Comparison of ENCODE assay signal across 8 cellular contexts in genomic region chr4:123505457-123506310, GRCh38.
A peak's percentile ranks its signal among the peaks of the same experiment; 100 is the strongest.
DNase-seq lines count a peak whose midpoint lies in the region; ATAC-seq and TF ChIP-seq lines count a peak whose summit lies in the region.

No MANE protein-coding gene starts in this region.

- under 1% methylated on average over 55 of the region's 55 CpGs for WGBS in HUES64
- WGBS in smooth muscle cell (ENCODE audit: low lambda C conversion rate): 3% methylated on average over 55 of the region's 55 CpGs

- peak overlapping the region; percentile 80 for H3K4me2 ChIP-seq in smooth muscle cell

- no peak for TF ChIP-seq CTCF in smooth muscle cell (IDR thresholded peaks at IDR 0.05; ENCODE audit: borderline replicate concordance, insufficient read depth, poor library complexity, severe bottlenecking)

- H3K27ac ChIP-seq in HUES64 (ENCODE audit: low read depth, low read length) (peak overlapping the region; percentile 97), SJSA1 (no peak overlapping the region), smooth muscle cell (ENCODE audit: low read depth) (no peak overlapping the region)

- no peaks in the 10 kb centered on the region for H3K79me2 ChIP-seq in smooth muscle cell (ENCODE audit: low read depth)

- peak; percentile 64 for ATAC-seq in GM19023 (IDR thresholded peaks at IDR 0.05; ENCODE audit: unreplicated experiment)

- peak overlapping the region; percentile 86 for H3K9ac ChIP-seq in HUES64 (ENCODE audit: low read depth, low read length)
- peak overlapping the region; percentile 37 for H3K9ac ChIP-seq in smooth muscle cell (ENCODE audit: low read depth)

- H3K27me3 ChIP-seq in HUES64 (ENCODE audit: insufficient read depth, low read length) (peaks cover 17% of the 10 kb centered on the region; the same call in 1 of the 2 replicates), SJSA1 (replicated peaks) (no peaks in the 10 kb centered on the region), smooth muscle cell (ENCODE audit: low read depth) (no peaks in the 10 kb centered on the region)

- H3K9me3 ChIP-seq in HUES64 (ENCODE audit: insufficient read depth, low read depth, low read length) (peaks cover 7% of the 10 kb centered on the region), SJSA1 (replicated peaks) (peaks cover 9% of the 10 kb centered on the region; the same call in 1 of the 2 replicates), smooth muscle cell (replicated peaks; ENCODE audit: low read depth) (no peaks in the 10 kb centered on the region)

- no peaks in the 10 kb centered on the region for H4K20me1 ChIP-seq in smooth muscle cell (ENCODE audit: low read depth)

- peak overlapping the region; percentile 79 for H2AFZ ChIP-seq in smooth muscle cell (ENCODE audit: low read depth)

- H3K36me3 ChIP-seq in HUES64 (ENCODE audit: insufficient read depth, low read length): no peaks in the 10 kb centered on the region
- H3K36me3 ChIP-seq in SJSA1: no peaks in the 10 kb centered on the region
- H3K36me3 ChIP-seq in smooth muscle cell (ENCODE audit: low read depth): no peaks in the 10 kb centered on the region

- peak overlapping the region; percentile 51 for H3K4me3 ChIP-seq in HUES64 (ENCODE audit: low read length)
- peak overlapping the region; percentile 45 for H3K4me3 ChIP-seq in SJSA1
- H3K4me3 ChIP-seq in smooth muscle cell: peak overlapping the region; percentile 76

- DNase-seq in AG20443 (ENCODE audit: low spot score) (peak; percentile 55), SJSA1 (ENCODE audit: low read depth in 1 of 2, low spot score in 2 of 2) (peak; percentile 40 to 57), dermis blood vessel endothelial cell (peak; percentile 76), kidney glomerular epithelial cell (lab: John Stamatoyannopoulos, UW) (peak; percentile 40), smooth muscle cell (lab: John Stamatoyannopoulos, UW; ENCODE audit: unreplicated experiment) (peak; percentile 5), SIG-M5 (lab: John Stamatoyannopoulos, UW) (no peak)

- H3F3A ChIP-seq in smooth muscle cell (ENCODE audit: low read depth): peaks cover 7% of the 10 kb centered on the region

- H3K4me1 ChIP-seq in HUES64 (ENCODE audit: insufficient read depth, low read length) (peaks cover 40% of the 10 kb centered on the region), SJSA1 (replicated peaks) (peaks cover 12% of the 10 kb centered on the region), smooth muscle cell (ENCODE audit: low read depth) (peaks cover 6% of the 10 kb centered on the region)
